Comparison of ENCODE assay signal across 8 cellular contexts in the genomic region with DNA sequence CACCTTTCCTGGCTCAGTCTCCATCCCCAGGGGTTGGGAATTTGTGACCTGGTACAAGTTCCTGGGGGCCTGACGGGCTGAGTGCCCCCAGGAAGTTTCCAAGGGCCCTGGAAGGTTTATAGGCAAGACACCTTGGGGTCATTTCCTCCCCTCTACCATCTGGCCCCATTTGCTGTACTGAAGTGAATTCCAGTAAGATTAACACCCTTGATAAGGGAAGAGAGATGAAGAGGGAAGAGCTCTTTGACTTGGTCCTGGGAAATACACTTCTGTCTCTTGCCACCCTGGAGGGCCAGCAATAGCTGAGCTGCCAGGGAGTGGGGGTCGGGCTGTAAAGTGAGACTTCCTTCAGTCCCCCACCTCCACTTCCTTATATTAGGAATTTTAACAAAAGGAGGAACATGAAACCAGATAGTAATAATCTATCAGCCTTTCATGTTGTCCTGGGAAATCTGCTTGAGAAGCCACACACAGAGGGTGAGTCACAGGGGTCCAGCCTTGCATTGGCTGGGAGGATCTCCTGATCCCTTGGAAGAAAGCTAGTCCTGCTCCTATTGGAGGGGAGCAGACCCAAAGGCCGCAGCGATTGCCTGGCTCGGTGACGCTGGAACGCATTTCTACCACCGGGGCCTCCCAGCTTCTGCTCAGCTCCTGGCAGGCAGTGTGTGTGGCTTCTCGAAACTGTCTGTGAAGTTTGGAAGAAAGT.
DNase-seq lines count a peak whose midpoint lies in the region; ATAC-seq and TF ChIP-seq lines count a peak whose summit lies in the region.

No MANE protein-coding gene starts in this region.

- BruUV-seq in Calu3 (replicated peaks; lab: Mats Ljungman, UMichigan) = no TSS peak

- CTCF ChIA-PET in Calu3 (lab: Charles Lee) = no interaction called here

- TF ChIP-seq CTCF in Calu3 (IDR thresholded peaks at IDR 0.05; ENCODE audit: unreplicated experiment) (no peak), osteoblast (IDR thresholded peaks at IDR 0.05; ENCODE audit: extremely low read depth, low read depth, low read length) (no peak), natural killer cell (IDR thresholded peaks at IDR 0.05) (no peak)

- H3K4me1 Mint-ChIP-seq in Calu3 (ENCODE audit: low read depth, unreplicated experiment) = peaks cover 50% of the 10 kb centered on the region
- H3K4me1 Mint-ChIP-seq in natural killer cell = peaks cover 8 to 9% of the 10 kb centered on the region in 2 donors

- no peaks in the 10 kb centered on the region for H3K79me2 ChIP-seq in osteoblast (ENCODE audit: insufficient read depth, low read length)

- H3K27ac ChIP-seq in SJCRH30 (peak overlapping the region; percentile 80), osteoblast (ENCODE audit: low read depth, low read length) (peak overlapping the region; percentile 90)

- H3K4me3 Mint-ChIP-seq in Calu3 (ENCODE audit: low read depth, unreplicated experiment) (no peak overlapping the region), natural killer cell (no peak overlapping the region)

- ATAC-seq in natural killer cell = no peak
- ATAC-seq in GM18870 (IDR thresholded peaks at IDR 0.05; ENCODE audit: unreplicated experiment) = no peak

- no peaks in the 10 kb centered on the region for H3K9me3 ChIP-seq in SJCRH30 (replicated peaks)
- H3K9me3 ChIP-seq in osteoblast (ENCODE audit: low read depth, low read length) = no peaks in the 10 kb centered on the region

- peak; percentile 37 for DNase-seq in Calu3
- DNase-seq in SJCRH30 = peak; percentile 93 to 96
- peak; percentile 96 for DNase-seq in fibroblast of the conjunctiva (ENCODE audit: low read depth)
- peak; percentile 94 for DNase-seq in osteoblast (ENCODE audit: insufficient read length, low spot score, missing footprints)
- no peak for DNase-seq in OCI-M2 (lab: John Stamatoyannopoulos, UW; ENCODE audit: unreplicated experiment)
- no peak for DNase-seq in DMS153 treated with DMSO at 0.1 percent for 48 hours (lab: John Stamatoyannopoulos, UW; ENCODE audit: unreplicated experiment)
- no peak for DNase-seq in natural killer cell

- H3K27me3 Mint-ChIP-seq in Calu3 (ENCODE audit: unreplicated experiment) (no peaks in the 10 kb centered on the region), natural killer cell (ENCODE audit: low read depth in 2 of 2) (peaks cover 16 to 29% of the 10 kb centered on the region in 2 donors)

- H3K4me3 ChIP-seq in SJCRH30 (peak overlapping the region; percentile 6), osteoblast (ENCODE audit: insufficient read depth, low read length) (no peak overlapping the region)

- H3K36me3 Mint-ChIP-seq in Calu3 (ENCODE audit: insufficient read depth, unreplicated experiment) (peaks cover 7% of the 10 kb centered on the region), natural killer cell (no peaks in the 10 kb centered on the region)

- H3K36me3 ChIP-seq in SJCRH30 (no peaks in the 10 kb centered on the region), osteoblast (ENCODE audit: insufficient read depth, low read length) (no peaks in the 10 kb centered on the region)

- H3K27ac Mint-ChIP-seq in Calu3 (ENCODE audit: unreplicated experiment) (peak overlapping the region; percentile 30), natural killer cell (no peak overlapping the region)

- H3K4me2 ChIP-seq in osteoblast (ENCODE audit: insufficient read depth, low read length) = peak overlapping the region; percentile 52

- H3K9me3 Mint-ChIP-seq in Calu3 (ENCODE audit: low read depth, unreplicated experiment) (no peaks in the 10 kb centered on the region), natural killer cell (no peaks in the 10 kb centered on the region)

- H3K4me1 ChIP-seq in SJCRH30 (peaks cover 18% of the 10 kb centered on the region), osteoblast (ENCODE audit: insufficient read depth, low read length) (peaks cover 27% of the 10 kb centered on the region)

- H4K20me1 ChIP-seq in osteoblast (ENCODE audit: insufficient read depth, low read length) = no peaks in the 10 kb centered on the region

- peak overlapping the region; percentile 71 for H2AFZ ChIP-seq in osteoblast (ENCODE audit: low read length)

- H3K27me3 ChIP-seq in SJCRH30 (no peaks in the 10 kb centered on the region), osteoblast (ENCODE audit: insufficient read depth, low read length) (no peaks in the 10 kb centered on the region)

- intact Hi-C loops in Calu3 (cut with micrococcal nuclease; ENCODE audit: unreplicated experiment) (loop anchor here (10.0 kb wide), 1 partner anchor 131 kb away; no protein-coding TSS in a partner anchor), natural killer cell (cut with micrococcal nuclease) (no loop called here)

Comparison
In these comparisons a context has a peak if more than half of its experiments do, and no peak if none do; other contexts are left out.
1. DNase-seq: peak in Calu3 (single experiment), SJCRH30 (2 of 2), fibroblast of the conjunctiva (single experiment) and osteoblast (single experiment); none in OCI-M2 (single experiment), DMS153 treated with DMSO at 0.1 percent for 48 hours (single experiment) and natural killer cell (single experiment).